9 cellular contexts compared by ENCODE assay signal in the genomic region with DNA sequence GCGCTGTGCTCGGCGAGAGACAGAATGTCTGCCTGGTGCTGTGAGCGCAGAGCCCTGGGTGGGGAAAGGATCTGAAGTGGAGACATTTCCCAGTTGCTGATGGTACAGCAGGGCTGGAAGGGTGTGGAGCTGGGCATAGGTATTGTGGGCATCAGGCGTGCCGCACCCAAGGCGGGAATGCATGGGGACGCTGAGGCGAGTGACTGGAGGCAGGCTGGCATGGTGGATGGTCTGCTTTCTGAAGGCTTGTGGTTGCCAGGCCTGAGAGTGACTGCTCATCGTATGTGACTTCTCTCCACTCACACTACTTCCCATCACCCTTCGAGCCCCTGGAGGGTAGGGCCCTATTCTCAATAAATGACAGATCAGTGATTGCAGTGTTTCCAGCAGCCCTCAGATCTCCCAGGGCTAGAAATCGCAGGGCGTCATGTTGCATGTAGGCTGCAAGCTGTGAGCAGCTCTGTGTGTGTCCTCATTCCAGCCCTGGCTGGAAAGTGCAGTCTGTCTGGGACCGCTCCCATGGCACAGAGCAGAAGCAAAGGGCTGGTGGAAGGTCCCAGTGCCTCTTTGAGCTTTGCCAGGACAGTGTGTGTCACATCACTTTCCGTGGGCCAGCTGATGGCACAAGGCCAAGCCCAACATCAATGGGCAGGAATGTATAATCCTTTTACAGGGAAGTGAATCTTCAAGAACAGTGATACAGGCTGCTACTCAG.
DNase-seq lines count a peak whose midpoint lies in the region; ATAC-seq and TF ChIP-seq lines count a peak whose summit lies in the region.
"Had no signal": no experiment of that assay in that cellular context is flagged by ENCODE, and none has a peak within 500 bp of the region (broad histone marks: within the 10 kb centered on the region; RNA-seq: fewer than 3 reads in every experiment).

No MANE protein-coding gene starts in this region.

- H3K9me3 ChIP-seq in stomach smooth muscle (ENCODE audit: control insufficient read depth in 2 of 2, low read length in 2 of 2), result peaks cover 0 to 4% of the 10 kb centered on the region in 2 donors
- peaks cover 0 to under 1% of the 10 kb centered on the region in 2 donors for H3K9me3 ChIP-seq in uterus

- ATAC-seq in GM21360 (IDR thresholded peaks at IDR 0.05; ENCODE audit: unreplicated experiment), result no peak

- no peak overlapping the region for H3K4me3 ChIP-seq in astrocyte of the cerebellum (ENCODE audit: low read depth, low read length)
- peak overlapping the region; percentile 3 to 35 for H3K4me3 ChIP-seq in stomach smooth muscle (ENCODE audit: low read length in 2 of 2)
- H3K4me3 ChIP-seq in uterus, result no peak overlapping the region

- peak overlapping the region; percentile 4 to 29 for H3K9ac ChIP-seq in stomach smooth muscle (ENCODE audit: low read length in 2 of 2)

- TF ChIP-seq POLR2A in uterus (IDR thresholded peaks at IDR 0.05), result no peak

- peak overlapping the region; percentile 49 for H3K27ac ChIP-seq in stomach smooth muscle (ENCODE audit: low read length)
- H3K27ac ChIP-seq in uterus, result no peak overlapping the region

- H3K27me3 ChIP-seq in stomach smooth muscle (ENCODE audit: control insufficient read depth in 1 of 2, insufficient read depth in 2 of 2, low read length in 2 of 2), result no peaks in the 10 kb centered on the region
- H3K27me3 ChIP-seq in uterus, result no peaks in the 10 kb centered on the region

- in situ Hi-C loops in astrocyte of the cerebellum (cut with HindIII; ENCODE audit: low sequenced_read_pairs), result loop anchor here (25.0 kb wide), 2 partner anchors 1007 to 1657 kb away; a partner anchor contains a TSS

- peak overlapping the region; percentile 92 for H3K27ac Mint-ChIP-seq in HFFc6
- H3K27ac Mint-ChIP-seq in T-helper 2 cell treated with Interferon-gamma antibody and Interleukin-4, amounts not matched to agents 5 μg/mL and 100 μg/mL, for 36 hours, result no peak overlapping the region

- peaks cover 1% of the 10 kb centered on the region; the same call in 1 of the 2 replicates for H3K27me3 Mint-ChIP-seq in HFFc6 (ENCODE audit: insufficient read depth)
- H3K27me3 Mint-ChIP-seq in T-helper 2 cell treated with Interferon-gamma antibody and Interleukin-4, amounts not matched to agents 5 μg/mL and 100 μg/mL, for 36 hours (ENCODE audit: low read depth), result no peaks in the 10 kb centered on the region

- peaks cover 28% of the 10 kb centered on the region for H3K4me1 ChIP-seq in stomach smooth muscle (ENCODE audit: control insufficient read depth, insufficient read depth, low read length)
- peaks cover 12 to 16% of the 10 kb centered on the region in 2 donors for H3K4me1 ChIP-seq in uterus

- H3K4me1 Mint-ChIP-seq in HFFc6 (ENCODE audit: low read depth), result peaks cover 49% of the 10 kb centered on the region
- peaks cover 3% of the 10 kb centered on the region for H3K4me1 Mint-ChIP-seq in T-helper 2 cell treated with Interferon-gamma antibody and Interleukin-4, amounts not matched to agents 5 μg/mL and 100 μg/mL, for 36 hours (ENCODE audit: low read depth)

- peak overlapping the region; percentile 77 for H3K4me3 Mint-ChIP-seq in HFFc6
- no peak overlapping the region for H3K4me3 Mint-ChIP-seq in T-helper 2 cell treated with Interferon-gamma antibody and Interleukin-4, amounts not matched to agents 5 μg/mL and 100 μg/mL, for 36 hours

- TF ChIP-seq CTCF in HFFc6 (IDR thresholded peaks at IDR 0.05), result no peak
- TF ChIP-seq CTCF in astrocyte of the cerebellum (IDR thresholded peaks at IDR 0.05; ENCODE audit: low read depth, low read length, missing control alignments), result no peak
- no peak for TF ChIP-seq CTCF in uterus (IDR thresholded peaks at IDR 0.05)

- H3K9me3 Mint-ChIP-seq in HFFc6, result peaks cover 6% of the 10 kb centered on the region
- peaks cover 31% of the 10 kb centered on the region for H3K9me3 Mint-ChIP-seq in T-helper 2 cell treated with Interferon-gamma antibody and Interleukin-4, amounts not matched to agents 5 μg/mL and 100 μg/mL, for 36 hours

- H3K36me3 ChIP-seq in stomach smooth muscle (ENCODE audit: control insufficient read depth in 2 of 2, insufficient read depth in 2 of 2, low read length in 2 of 2), result peaks cover 0 to 3% of the 10 kb centered on the region in 2 donors
- H3K36me3 ChIP-seq in uterus, result no peaks in the 10 kb centered on the region

- peaks cover 16% of the 10 kb centered on the region for H3K36me3 Mint-ChIP-seq in HFFc6 (ENCODE audit: low read depth)
- peaks cover 46% of the 10 kb centered on the region for H3K36me3 Mint-ChIP-seq in T-helper 2 cell treated with Interferon-gamma antibody and Interleukin-4, amounts not matched to agents 5 μg/mL and 100 μg/mL, for 36 hours (ENCODE audit: low read depth)

- DNase-seq in HFFc6 (peak; percentile 68), astrocyte of the cerebellum (ENCODE audit: low read depth) (peak; percentile 60), iris pigment epithelial cell (ENCODE audit: low read depth) (peak; percentile 57), uterus (no peak), occipital lobe (lab: John Stamatoyannopoulos, UW) (no peak)
- no peak for DNase-seq in T-helper 2 cell treated with Interferon-gamma antibody and Interleukin-4, amounts not matched to agents 5 μg/mL and 100 μg/mL, for 36 hours (ENCODE audit: low spot score)
- DNase-seq: OCI-M1 had no signal

- intact Hi-C loops in uterus (cut with DNase I; ENCODE audit: low total_unique reads), result no loop called here

Comparison
In these comparisons a context has a peak if more than half of its experiments do, and no peak if none do; other contexts are left out.
1. DNase-seq: peak in HFFc6 (single experiment), astrocyte of the cerebellum (single experiment) and iris pigment epithelial cell (single experiment); none in T-helper 2 cell treated with Interferon-gamma antibody and Interleukin-4, amounts not matched to agents 5 μg/mL and 100 μg/mL, for 36 hours (single experiment), uterus (0 of 2) and occipital lobe (single experiment).
2. H3K4me3 ChIP-seq: peak in stomach smooth muscle (2 of 2); none in astrocyte of the cerebellum (single experiment) and uterus (0 of 2).